ENCODE assay signal across 1 cellular context in the genomic region with DNA sequence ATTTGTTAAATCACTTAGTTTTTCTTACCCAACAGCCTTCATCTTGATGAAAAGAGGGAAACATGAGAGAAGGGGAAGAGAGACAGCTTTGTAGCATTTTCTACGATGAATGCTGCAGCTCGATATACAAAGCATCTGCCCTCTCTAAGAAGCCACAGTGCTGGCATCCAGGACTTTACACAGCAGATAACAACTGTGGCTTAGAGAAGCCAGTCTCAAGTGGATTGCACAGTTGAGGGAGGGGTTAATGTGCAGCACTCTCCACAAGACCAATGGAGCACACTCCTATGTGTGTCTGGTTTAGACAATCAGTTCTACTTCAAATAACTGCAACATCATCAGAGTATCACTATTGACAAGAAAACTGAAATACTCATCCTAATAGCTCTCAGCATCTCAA.
A peak's percentile ranks its signal among the peaks of the same experiment; 100 is the strongest.
TF ChIP-seq lines count a peak whose summit lies in the region.

No MANE protein-coding gene starts in this region.

TF ChIP-seq in HepG2, 621 proteins besides CTCF, POLR2A, EP300 and RAD21:
- TF ChIP-seq ZNF605 (CRISPR knock-in tag; IDR thresholded peaks at IDR 0.05) (no peak), ZNF652 (CRISPR knock-in tag; IDR thresholded peaks at IDR 0.05; ENCODE audit: borderline replicate concordance, low read depth) (peak; percentile 46; the same call in 1 of the 2 replicates), TBX2 (CRISPR knock-in tag; IDR thresholded peaks at IDR 0.05; ENCODE audit: borderline replicate concordance) (no peak), RBM22 (optimal IDR thresholded peaks at IDR 0.05; ENCODE audit: low read length) (peak; percentile 34)
